8 cellular contexts compared by ENCODE assay signal in the genomic region with DNA sequence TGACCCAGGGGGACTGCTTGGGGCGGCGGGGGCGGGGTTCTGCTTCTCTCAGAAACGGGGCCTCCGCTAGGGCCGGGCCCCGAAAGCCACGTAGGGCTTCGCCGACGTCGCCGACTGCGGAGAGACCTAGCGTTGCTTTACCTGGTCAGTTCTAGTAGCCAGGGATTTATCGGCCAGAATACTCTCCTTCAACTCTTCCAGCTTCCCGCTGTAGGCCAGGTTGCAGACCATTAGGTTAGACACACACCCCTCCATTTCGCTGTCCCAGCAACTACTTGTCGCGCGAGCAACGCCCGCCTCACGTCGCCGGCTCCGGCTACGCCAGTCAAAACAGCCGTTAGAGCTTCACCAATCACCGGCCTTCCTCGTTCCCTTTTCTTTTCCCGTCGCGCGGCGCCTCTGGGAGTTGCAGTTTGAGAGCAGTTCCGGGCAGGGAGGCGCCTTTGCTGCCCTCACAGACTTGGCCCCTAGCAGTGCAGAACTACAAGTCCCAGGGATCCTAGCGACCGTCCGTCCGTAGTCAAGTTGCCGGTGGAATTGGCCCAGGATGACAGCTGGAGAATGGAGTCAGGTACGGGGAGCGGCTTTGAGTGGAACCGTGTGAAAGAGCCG. TPM values are rescaled to one million over a fixed set of nuclear protein-coding genes. Genes with fewer than 3 reads are reported as not detected.
DNase-seq lines count a peak whose midpoint lies in the region; ATAC-seq and TF ChIP-seq lines count a peak whose summit lies in the region.

A gene with protein sequence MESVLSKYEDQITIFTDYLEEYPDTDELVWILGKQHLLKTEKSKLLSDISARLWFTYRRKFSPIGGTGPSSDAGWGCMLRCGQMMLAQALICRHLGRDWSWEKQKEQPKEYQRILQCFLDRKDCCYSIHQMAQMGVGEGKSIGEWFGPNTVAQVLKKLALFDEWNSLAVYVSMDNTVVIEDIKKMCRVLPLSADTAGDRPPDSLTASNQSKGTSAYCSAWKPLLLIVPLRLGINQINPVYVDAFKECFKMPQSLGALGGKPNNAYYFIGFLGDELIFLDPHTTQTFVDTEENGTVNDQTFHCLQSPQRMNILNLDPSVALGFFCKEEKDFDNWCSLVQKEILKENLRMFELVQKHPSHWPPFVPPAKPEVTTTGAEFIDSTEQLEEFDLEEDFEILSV (plus strand): TSS at position 513 of the 612 bp plus-strand sequence. CDS start 49 bp downstream, at position 562.
A gene with protein sequence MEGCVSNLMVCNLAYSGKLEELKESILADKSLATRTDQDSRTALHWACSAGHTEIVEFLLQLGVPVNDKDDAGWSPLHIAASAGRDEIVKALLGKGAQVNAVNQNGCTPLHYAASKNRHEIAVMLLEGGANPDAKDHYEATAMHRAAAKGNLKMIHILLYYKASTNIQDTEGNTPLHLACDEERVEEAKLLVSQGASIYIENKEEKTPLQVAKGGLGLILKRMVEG (minus strand): TSS at position 277 of the 612 bp plus-strand sequence. CDS start 22 bp downstream, at position 255.

- H3K9me3 ChIP-seq in SK-N-SH, result no peaks in the 10 kb centered on the region
- H3K9me3 ChIP-seq in testis, result no peaks in the 10 kb centered on the region

- H3F3A ChIP-seq in SK-N-SH (replicated peaks; ENCODE audit: insufficient read depth), result no peaks in the 10 kb centered on the region

- H3K9me2 ChIP-seq in SK-N-SH, result no peaks in the 10 kb centered on the region

- H3K27ac ChIP-seq in SK-N-SH (ENCODE audit: low read depth in 2 of 2, low read length in 1 of 2), result peak within 1 kb of the TSS; percentile 79 to 84
- H3K27ac ChIP-seq in testis, result peak within 1 kb of the TSS; percentile 89 to 91

- WGBS in SK-N-SH (ENCODE audit: low lambda C conversion rate), result 18% methylated on average over 27 of the region's 47 CpGs
- 0 to 1% methylated on average over 18 to 41 of the region's 47 CpGs for WGBS in testis, 2 donors

- peak; percentile 98 for ATAC-seq in HG02642 (IDR thresholded peaks at IDR 0.05; ENCODE audit: poor library complexity, unreplicated experiment)
- peak; percentile 96 for ATAC-seq in omental fat pad (ENCODE audit: low FRiP score)

- H2AFZ ChIP-seq in SK-N-SH (ENCODE audit: low read depth), result peak within 1 kb of the TSS; percentile 60

- TF ChIP-seq EP300 in SK-N-SH (IDR thresholded peaks at IDR 0.05; ENCODE audit: borderline replicate concordance in 1 of 2, low read depth in 1 of 2, low read length in 1 of 2), result no peak

- CTCF ChIA-PET in SK-N-SH (lab: Yijun Ruan, JAX), result interaction anchor here (1.0 kb wide), 1 partner anchor 79 kb away, joined by 3 read pairs; no protein-coding TSS in a partner anchor

- H3K4me3 ChIP-seq in GM12864 (ENCODE audit: low read depth, low read length) (peak within 1 kb of the TSS; percentile 86), SK-N-SH (ENCODE audit: low read depth in 2 of 2, low read length in 1 of 2) (peak within 1 kb of the TSS; percentile 66 to 74), testis (peak within 1 kb of the TSS; percentile 58 to 74)

- peaks cover 10 to 15% of the 10 kb centered on the region in 2 experiments for H3K36me3 ChIP-seq in SK-N-SH (replicated peaks in 1 of 2; ENCODE audit: control insufficient read depth in 1 of 2, insufficient read depth in 2 of 2, low read length in 1 of 2)
- no peaks in the 10 kb centered on the region for H3K36me3 ChIP-seq in testis (ENCODE audit: low read depth, missing control alignments)

- no peak for TF ChIP-seq RAD21 in SK-N-SH (IDR thresholded peaks at IDR 0.05; ENCODE audit: low read length)

- POLR2A ChIA-PET in SK-N-SH (lab: Yijun Ruan, JAX), result interaction anchor here (1.0 kb wide), 1 partner anchor 9 kb away, joined by 5 read pairs; no protein-coding TSS in a partner anchor

- intact Hi-C loops in testis (cut with DNase I; ENCODE audit: low total_unique reads), result no loop called here

- H3K4me2 ChIP-seq in SK-N-SH, result peak within 1 kb of the TSS; percentile 62

- H3K27me3 ChIP-seq in SK-N-SH (ENCODE audit: insufficient read depth) (no peaks in the 10 kb centered on the region), testis (no peaks in the 10 kb centered on the region)

- TF ChIP-seq CTCF in GM12864 (IDR thresholded peaks at IDR 0.05; ENCODE audit: low read depth, low read length, missing control alignments) (no peak), SK-N-SH (IDR thresholded peaks at IDR 0.05) (no peak), omental fat pad (IDR thresholded peaks at IDR 0.05) (no peak), testis (IDR thresholded peaks at IDR 0.05) (no peak)

- H3K4me1 ChIP-seq in SK-N-SH (ENCODE audit: control insufficient read depth in 1 of 2, insufficient read depth in 2 of 2, low read depth in 1 of 2, low read length in 1 of 2) (no peaks in the 10 kb centered on the region; a peak in 2 of 4 replicates), testis (no peaks in the 10 kb centered on the region)

- TF ChIP-seq POLR2A in testis (IDR thresholded peaks at IDR 0.05), result peak; percentile 50

- no peaks in the 10 kb centered on the region for H4K20me1 ChIP-seq in SK-N-SH (ENCODE audit: insufficient read depth)

- peak; percentile 80 for DNase-seq in GM12864 (ENCODE audit: low read depth)
- peak; percentile 96 for DNase-seq in NCI-H1092 treated with DMSO at 0.1 percent for 48 hours (lab: John Stamatoyannopoulos, UW)
- DNase-seq in SK-N-SH, result peak; percentile 73
- DNase-seq in activated naive CD4-positive, alpha-beta T cell treated with anti-CD3 and anti-CD28 coated beads, Interleukin-2, amount 50 U/mL, for 16 hours, result peak; percentile 87
- peak; percentile 73 for DNase-seq in glomerular endothelial cell (ENCODE audit: extremely low read depth, low read depth, low spot score)
- DNase-seq in omental fat pad (ENCODE audit: low spot score), result peak; percentile 70
- DNase-seq in testis, result peak; percentile 96

- H3K9ac ChIP-seq in SK-N-SH, result peak within 1 kb of the TSS; percentile 89

- H3K79me2 ChIP-seq in SK-N-SH (ENCODE audit: insufficient read depth), result peaks cover 29% of the 10 kb centered on the region; the same call in 1 of the 2 replicates

TF ChIP-seq in SK-N-SH, 30 proteins besides CTCF, POLR2A, EP300 and RAD21 (continues in another document):
- TF ChIP-seq FOXM1 (IDR thresholded peaks at IDR 0.05; ENCODE audit: low read depth) (no peak), CHD2 (IDR thresholded peaks at IDR 0.05; ENCODE audit: low read length, partially characterized antibody) (peak; percentile 81), GATA2 (CRISPR knock-in tag; IDR thresholded peaks at IDR 0.05) (no peak), FOSL2 (IDR thresholded peaks at IDR 0.05; ENCODE audit: borderline replicate concordance, low read depth) (no peak), MXI1 (IDR thresholded peaks at IDR 0.05; ENCODE audit: low read depth, low read length) (peak; percentile 87), TAF1 (IDR thresholded peaks at IDR 0.05; ENCODE audit: borderline replicate concordance, low read depth, low read length) (no peak), JUND (IDR thresholded peaks at IDR 0.05) (no peak), SIN3A (IDR thresholded peaks at IDR 0.05; ENCODE audit: borderline replicate concordance, low read depth, low read length) (peak; percentile 15; the same call in 1 of the 2 replicates), RCOR1 (IDR thresholded peaks at IDR 0.05; ENCODE audit: low read length) (no peak), MEF2A (IDR thresholded peaks at IDR 0.05; ENCODE audit: borderline replicate concordance, low read depth) (no peak), SMC3 (IDR thresholded peaks at IDR 0.05; ENCODE audit: low read depth, low read length) (no peak)
- TF ChIP-seq, protein P1, sequence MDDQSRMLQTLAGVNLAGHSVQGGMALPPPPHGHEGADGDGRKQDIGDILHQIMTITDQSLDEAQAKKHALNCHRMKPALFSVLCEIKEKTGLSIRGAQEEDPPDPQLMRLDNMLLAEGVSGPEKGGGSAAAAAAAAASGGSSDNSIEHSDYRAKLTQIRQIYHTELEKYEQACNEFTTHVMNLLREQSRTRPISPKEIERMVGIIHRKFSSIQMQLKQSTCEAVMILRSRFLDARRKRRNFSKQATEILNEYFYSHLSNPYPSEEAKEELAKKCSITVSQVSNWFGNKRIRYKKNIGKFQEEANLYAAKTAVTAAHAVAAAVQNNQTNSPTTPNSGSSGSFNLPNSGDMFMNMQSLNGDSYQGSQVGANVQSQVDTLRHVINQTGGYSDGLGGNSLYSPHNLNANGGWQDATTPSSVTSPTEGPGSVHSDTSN (IDR thresholded peaks at IDR 0.05), result peak; percentile 84
- TF ChIP-seq, protein P2, sequence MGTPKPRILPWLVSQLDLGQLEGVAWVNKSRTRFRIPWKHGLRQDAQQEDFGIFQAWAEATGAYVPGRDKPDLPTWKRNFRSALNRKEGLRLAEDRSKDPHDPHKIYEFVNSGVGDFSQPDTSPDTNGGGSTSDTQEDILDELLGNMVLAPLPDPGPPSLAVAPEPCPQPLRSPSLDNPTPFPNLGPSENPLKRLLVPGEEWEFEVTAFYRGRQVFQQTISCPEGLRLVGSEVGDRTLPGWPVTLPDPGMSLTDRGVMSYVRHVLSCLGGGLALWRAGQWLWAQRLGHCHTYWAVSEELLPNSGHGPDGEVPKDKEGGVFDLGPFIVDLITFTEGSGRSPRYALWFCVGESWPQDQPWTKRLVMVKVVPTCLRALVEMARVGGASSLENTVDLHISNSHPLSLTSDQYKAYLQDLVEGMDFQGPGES (IDR thresholded peaks at IDR 0.05; ENCODE audit: low read depth, low read length), result no peak
- TF ChIP-seq, protein P3, sequence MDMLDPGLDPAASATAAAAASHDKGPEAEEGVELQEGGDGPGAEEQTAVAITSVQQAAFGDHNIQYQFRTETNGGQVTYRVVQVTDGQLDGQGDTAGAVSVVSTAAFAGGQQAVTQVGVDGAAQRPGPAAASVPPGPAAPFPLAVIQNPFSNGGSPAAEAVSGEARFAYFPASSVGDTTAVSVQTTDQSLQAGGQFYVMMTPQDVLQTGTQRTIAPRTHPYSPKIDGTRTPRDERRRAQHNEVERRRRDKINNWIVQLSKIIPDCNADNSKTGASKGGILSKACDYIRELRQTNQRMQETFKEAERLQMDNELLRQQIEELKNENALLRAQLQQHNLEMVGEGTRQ (IDR thresholded peaks at IDR 0.05; ENCODE audit: borderline replicate concordance, low read depth, low read length), result no peak

RNA-seq across cellular contexts. Expression of the first gene that starts in this region (rescaled TPM):
- polyA plus RNA-seq in SK-N-SH (2012; rRNA removed) (4.1 and 5.0 TPM in 2 replicates), testis (ENCODE audit: insufficient read depth, low read depth, low replicate concordance) (9.0 TPM)
- 6.1 and 7.2 TPM in 2 replicates for polyA plus RNA-seq in SK-N-SH (2012; cell fraction: cytosol; rRNA removed)
- polyA plus RNA-seq in SK-N-SH (2012; cell fraction: nucleus; rRNA removed), result 2.6 and 6.6 TPM in 2 replicates
- total RNA-seq in glomerular endothelial cell (22.6 and 42.5 TPM in 2 replicates), omental fat pad (10 to 100 TPM in 2 of 4 donors, 1 to 10 TPM in 2; 8.8 to 15.4 (median 10.8) TPM), testis (1 to 10 TPM; 8.5 to 8.8 TPM)

RNA-seq across cellular contexts. Expression of the second gene that starts in this region (rescaled TPM):
- polyA plus RNA-seq in SK-N-SH (2012; rRNA removed) (53.0 and 69.3 TPM in 2 replicates), testis (ENCODE audit: insufficient read depth, low read depth, low replicate concordance) (49.8 TPM)
- 73.0 and 85.4 TPM in 2 replicates for polyA plus RNA-seq in SK-N-SH (2012; cell fraction: cytosol; rRNA removed)
- 18.8 and 32.5 TPM in 2 replicates for polyA plus RNA-seq in SK-N-SH (2012; cell fraction: nucleus; rRNA removed)
- total RNA-seq in glomerular endothelial cell (75.0 and 125 TPM in 2 replicates), omental fat pad (10 to 100 TPM; 23.3 to 39.9 (median 28.2) TPM), testis (10 to 100 TPM; 53.4 to 64.3 TPM)

Comparison
In these comparisons a context has a peak if more than half of its experiments do, and no peak if none do; other contexts are left out.
1. Peak in every context shown above with its lines: DNase-seq, ATAC-seq, H3K4me3 ChIP-seq and H3K27ac ChIP-seq.